8 cellular contexts compared by ENCODE assay signal in the genomic region with DNA sequence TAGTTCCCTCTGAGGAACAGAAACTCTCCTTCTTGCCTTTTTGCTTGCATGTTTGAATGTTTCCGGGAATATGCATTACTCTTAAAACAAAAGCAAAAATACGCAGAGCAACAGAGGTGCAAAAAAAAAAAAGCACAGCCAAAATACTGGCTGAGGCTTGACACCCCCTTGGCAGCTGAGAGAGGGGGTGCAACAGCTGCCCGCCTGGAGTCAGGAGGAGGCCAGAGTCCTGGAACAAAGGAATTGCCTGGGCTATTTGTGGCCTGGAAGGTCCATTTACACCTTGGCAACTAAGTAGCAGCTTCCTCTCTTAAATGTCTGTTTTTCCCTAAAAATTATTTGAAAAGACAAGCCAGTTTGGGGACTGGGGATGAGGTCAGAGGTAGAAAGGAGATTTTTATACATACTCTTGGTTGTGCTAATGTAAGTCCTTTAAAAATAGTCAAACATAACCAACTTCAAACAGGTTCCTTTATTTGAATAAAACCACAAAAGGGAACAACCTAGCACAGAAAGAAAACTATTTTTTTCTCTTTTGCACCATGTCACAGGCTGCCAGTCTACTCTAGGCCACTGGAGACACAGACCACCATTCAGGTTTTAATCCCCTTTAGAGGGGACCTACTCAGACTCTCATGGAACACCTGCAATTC. TPM values are rescaled to one million over a fixed set of nuclear protein-coding genes. Genes with fewer than 3 reads are reported as not detected.
DNase-seq lines count a peak whose midpoint lies in the region; ATAC-seq lines count a peak whose summit lies in the region.
"Had no signal": no experiment of that assay in that cellular context is flagged by ENCODE, and none has a peak within 500 bp of the region (broad histone marks: within the 10 kb centered on the region; RNA-seq: fewer than 3 reads in every experiment).

No MANE protein-coding gene starts in this region.

- H3K23ac ChIP-seq in trophoblast cell (ENCODE audit: low read length), result no peak overlapping the region

- H3K79me1 ChIP-seq in trophoblast cell (ENCODE audit: low read length), result no peaks in the 10 kb centered on the region

- H3K9ac ChIP-seq in trophoblast cell (ENCODE audit: low read length), result no peak overlapping the region

- peak overlapping the region; percentile 94 for H3K4ac ChIP-seq in trophoblast cell (ENCODE audit: low read depth, low read length)

- peaks cover 0 to 1% of the 10 kb centered on the region in 2 experiments for H3K4me1 ChIP-seq in trophoblast cell (ENCODE audit: control insufficient read depth in 1 of 2, insufficient read depth in 2 of 2, low read length in 2 of 2)

- no peaks in the 10 kb centered on the region for H3K9me3 ChIP-seq in trophoblast cell (ENCODE audit: insufficient read depth, low read depth, low read length)

- H3K18ac ChIP-seq in trophoblast cell (ENCODE audit: low read length), result no peak overlapping the region

- H3K14ac ChIP-seq in trophoblast cell (ENCODE audit: low read length), result no peak overlapping the region

- no peak overlapping the region for H4K8ac ChIP-seq in trophoblast cell (ENCODE audit: low read depth, low read length)

- H3K27me3 ChIP-seq in trophoblast cell (ENCODE audit: insufficient read depth, low read length), result no peaks in the 10 kb centered on the region

- no peak overlapping the region for H2BK120ac ChIP-seq in trophoblast cell (ENCODE audit: insufficient read depth, low read length, poor library complexity)

- H2AK5ac ChIP-seq in trophoblast cell (ENCODE audit: low read length), result no peak overlapping the region

- H4K91ac ChIP-seq in trophoblast cell (ENCODE audit: low read depth, low read length), result no peak overlapping the region

- H3K36me3 ChIP-seq in trophoblast cell (ENCODE audit: control insufficient read depth in 1 of 2, insufficient read depth in 2 of 2, low read length in 2 of 2), result no peaks in the 10 kb centered on the region

- no CpG with 5 or more reads among the region's 3 CpGs for WGBS in trophoblast cell (ENCODE audit: extremely low coverage, insufficient coverage, insufficient read length)

- H3K79me2 ChIP-seq in trophoblast cell (ENCODE audit: control insufficient read depth, insufficient read depth, low read length, poor library complexity), result peaks cover 42% of the 10 kb centered on the region

- peak; percentile 69 for ATAC-seq in GM18907 (IDR thresholded peaks at IDR 0.05; ENCODE audit: unreplicated experiment)
- peak; percentile 71 for ATAC-seq in HG02642 (IDR thresholded peaks at IDR 0.05; ENCODE audit: poor library complexity, unreplicated experiment)

- H4K12ac ChIP-seq in trophoblast cell (ENCODE audit: low read depth, low read length), result no peak overlapping the region

- no peak overlapping the region for H3K27ac ChIP-seq in trophoblast cell (ENCODE audit: low read depth, low read length)

- H3K4me2 ChIP-seq in trophoblast cell (ENCODE audit: low read length), result no peak overlapping the region

- DNase-seq in NOMO-1 treated with DMSO at 0.1 percent for 48 hours (lab: John Stamatoyannopoulos, UW; ENCODE audit: unreplicated experiment), result peak; percentile 85
- DNase-seq in trophoblast cell, result no peak
- DNase-seq in hippocampal formation (lab: John Stamatoyannopoulos, UW), result no peak
- DNase-seq in NCI-H187 treated with DMSO at 0.1 percent for 48 hours (lab: John Stamatoyannopoulos, UW), result no peak
- no peak for DNase-seq in NCI-H2081 treated with DMSO at 0.1 percent for 48 hours (lab: John Stamatoyannopoulos, UW)

- H2BK5ac ChIP-seq in trophoblast cell (ENCODE audit: low read depth, low read length, poor library complexity), result no peak overlapping the region

- H2BK12ac ChIP-seq in trophoblast cell (ENCODE audit: low read length), result no peak overlapping the region

- H2AFZ ChIP-seq in trophoblast cell (ENCODE audit: insufficient read depth, low read length, poor library complexity), result no peak overlapping the region

- H3K4me3 ChIP-seq in trophoblast cell (ENCODE audit: low read depth, low read length), result no peak overlapping the region
- H3K4me3 ChIP-seq: skin epidermis had no signal

RNA-seq across cellular contexts. Expression of a gene that starts 19.5 kb away (rescaled TPM):
- polyA plus RNA-seq in trophoblast cell (2013), result 53.5 and 56.4 TPM in 2 replicates
